Comparison of ENCODE assay signal across 1 cellular context in genomic region chr17:50102164-50102991, GRCh38.
TF ChIP-seq lines count a peak whose summit lies in the region.

No MANE protein-coding gene starts in this region.

TF ChIP-seq in HepG2, 621 proteins besides CTCF, POLR2A, EP300 and RAD21 (continued from another document and continues in another):
- no peak for TF ChIP-seq POGK (CRISPR knock-in tag; conservative IDR thresholded peaks at IDR 0.05)
- TF ChIP-seq ZNF510 (CRISPR knock-in tag; IDR thresholded peaks at IDR 0.05; ENCODE audit: low read depth), result no peak
- no peak; the same call in 1 of the 2 replicates for TF ChIP-seq ZNF83 (CRISPR knock-in tag; IDR thresholded peaks at IDR 0.05; ENCODE audit: borderline replicate concordance)
- TF ChIP-seq ZFP41 (CRISPR knock-in tag; IDR thresholded peaks at IDR 0.05; ENCODE audit: borderline replicate concordance), result no peak
- TF ChIP-seq, protein P1, sequence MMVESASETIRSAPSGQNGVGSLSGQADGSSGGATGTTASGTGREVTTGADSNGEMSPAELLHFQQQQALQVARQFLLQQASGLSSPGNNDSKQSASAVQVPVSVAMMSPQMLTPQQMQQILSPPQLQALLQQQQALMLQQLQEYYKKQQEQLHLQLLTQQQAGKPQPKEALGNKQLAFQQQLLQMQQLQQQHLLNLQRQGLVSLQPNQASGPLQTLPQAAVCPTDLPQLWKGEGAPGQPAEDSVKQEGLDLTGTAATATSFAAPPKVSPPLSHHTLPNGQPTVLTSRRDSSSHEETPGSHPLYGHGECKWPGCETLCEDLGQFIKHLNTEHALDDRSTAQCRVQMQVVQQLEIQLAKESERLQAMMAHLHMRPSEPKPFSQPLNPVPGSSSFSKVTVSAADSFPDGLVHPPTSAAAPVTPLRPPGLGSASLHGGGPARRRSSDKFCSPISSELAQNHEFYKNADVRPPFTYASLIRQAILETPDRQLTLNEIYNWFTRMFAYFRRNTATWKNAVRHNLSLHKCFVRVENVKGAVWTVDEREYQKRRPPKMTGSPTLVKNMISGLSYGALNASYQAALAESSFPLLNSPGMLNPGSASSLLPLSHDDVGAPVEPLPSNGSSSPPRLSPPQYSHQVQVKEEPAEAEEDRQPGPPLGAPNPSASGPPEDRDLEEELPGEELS (CRISPR knock-in tag; IDR thresholded peaks at IDR 0.05), result 0 out of 2 replicates have a peak, but pooled peaks have one; percentile 23
- no peak for TF ChIP-seq ZBTB1 (CRISPR knock-in tag; IDR thresholded peaks at IDR 0.05; ENCODE audit: borderline replicate concordance)
- TF ChIP-seq, protein P2, sequence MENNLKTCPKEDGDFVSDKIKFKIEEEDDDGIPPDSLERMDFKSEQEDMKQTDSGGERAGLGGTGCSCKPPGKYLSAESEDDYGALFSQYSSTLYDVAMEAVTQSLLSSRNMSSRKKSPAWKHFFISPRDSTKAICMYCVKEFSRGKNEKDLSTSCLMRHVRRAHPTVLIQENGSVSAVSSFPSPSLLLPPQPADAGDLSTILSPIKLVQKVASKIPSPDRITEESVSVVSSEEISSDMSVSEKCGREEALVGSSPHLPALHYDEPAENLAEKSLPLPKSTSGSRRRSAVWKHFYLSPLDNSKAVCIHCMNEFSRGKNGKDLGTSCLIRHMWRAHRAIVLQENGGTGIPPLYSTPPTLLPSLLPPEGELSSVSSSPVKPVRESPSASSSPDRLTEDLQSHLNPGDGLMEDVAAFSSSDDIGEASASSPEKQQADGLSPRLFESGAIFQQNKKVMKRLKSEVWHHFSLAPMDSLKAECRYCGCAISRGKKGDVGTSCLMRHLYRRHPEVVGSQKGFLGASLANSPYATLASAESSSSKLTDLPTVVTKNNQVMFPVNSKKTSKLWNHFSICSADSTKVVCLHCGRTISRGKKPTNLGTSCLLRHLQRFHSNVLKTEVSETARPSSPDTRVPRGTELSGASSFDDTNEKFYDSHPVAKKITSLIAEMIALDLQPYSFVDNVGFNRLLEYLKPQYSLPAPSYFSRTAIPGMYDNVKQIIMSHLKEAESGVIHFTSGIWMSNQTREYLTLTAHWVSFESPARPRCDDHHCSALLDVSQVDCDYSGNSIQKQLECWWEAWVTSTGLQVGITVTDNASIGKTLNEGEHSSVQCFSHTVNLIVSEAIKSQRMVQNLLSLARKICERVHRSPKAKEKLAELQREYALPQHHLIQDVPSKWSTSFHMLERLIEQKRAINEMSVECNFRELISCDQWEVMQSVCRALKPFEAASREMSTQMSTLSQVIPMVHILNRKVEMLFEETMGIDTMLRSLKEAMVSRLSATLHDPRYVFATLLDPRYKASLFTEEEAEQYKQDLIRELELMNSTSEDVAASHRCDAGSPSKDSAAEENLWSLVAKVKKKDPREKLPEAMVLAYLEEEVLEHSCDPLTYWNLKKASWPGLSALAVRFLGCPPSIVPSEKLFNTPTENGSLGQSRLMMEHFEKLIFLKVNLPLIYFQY (CRISPR knock-in tag; IDR thresholded peaks at IDR 0.05; ENCODE audit: borderline replicate concordance), result no peak
- no peak for TF ChIP-seq DMTF1 (CRISPR knock-in tag; IDR thresholded peaks at IDR 0.05)
- no peak for TF ChIP-seq RFX5 (IDR thresholded peaks at IDR 0.05; ENCODE audit: low read depth, low read length)
- TF ChIP-seq SP4 (CRISPR knock-in tag; IDR thresholded peaks at IDR 0.05), result 0 out of 2 replicates have a peak, but pooled peaks have one; percentile 50
- TF ChIP-seq ATF7 (IDR thresholded peaks at IDR 0.05), result no peak
- TF ChIP-seq ATF7 (CRISPR knock-in tag; IDR thresholded peaks at IDR 0.05), result no peak; the same call in 1 of the 2 replicates
- peak; percentile 43 for TF ChIP-seq AGO2 (optimal IDR thresholded peaks at IDR 0.05; ENCODE audit: low read depth, low read length)
- TF ChIP-seq, protein P3, sequence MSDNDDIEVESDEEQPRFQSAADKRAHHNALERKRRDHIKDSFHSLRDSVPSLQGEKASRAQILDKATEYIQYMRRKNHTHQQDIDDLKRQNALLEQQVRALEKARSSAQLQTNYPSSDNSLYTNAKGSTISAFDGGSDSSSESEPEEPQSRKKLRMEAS (IDR thresholded peaks at IDR 0.05), result peak; percentile 86
- TF ChIP-seq, protein P4, sequence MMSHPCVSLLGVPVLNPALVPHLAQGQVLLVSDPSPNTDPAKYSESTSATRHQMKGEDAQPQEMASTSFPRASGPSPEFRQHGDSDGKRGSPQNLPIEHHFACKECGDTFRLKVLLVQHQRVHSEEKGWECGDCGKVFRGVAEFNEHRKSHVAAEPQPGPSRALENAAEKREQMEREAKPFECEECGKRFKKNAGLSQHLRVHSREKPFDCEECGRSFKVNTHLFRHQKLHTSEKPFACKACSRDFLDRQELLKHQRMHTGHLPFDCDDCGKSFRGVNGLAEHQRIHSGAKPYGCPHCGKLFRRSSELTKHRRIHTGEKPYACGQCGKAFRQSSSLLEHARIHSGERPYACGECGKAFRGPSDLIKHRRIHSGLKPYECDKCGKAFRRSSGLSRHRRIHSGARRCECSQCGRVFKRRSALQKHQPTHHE (CRISPR knock-in tag; IDR thresholded peaks at IDR 0.05; ENCODE audit: borderline replicate concordance), result no peak
- TF ChIP-seq, protein P5, sequence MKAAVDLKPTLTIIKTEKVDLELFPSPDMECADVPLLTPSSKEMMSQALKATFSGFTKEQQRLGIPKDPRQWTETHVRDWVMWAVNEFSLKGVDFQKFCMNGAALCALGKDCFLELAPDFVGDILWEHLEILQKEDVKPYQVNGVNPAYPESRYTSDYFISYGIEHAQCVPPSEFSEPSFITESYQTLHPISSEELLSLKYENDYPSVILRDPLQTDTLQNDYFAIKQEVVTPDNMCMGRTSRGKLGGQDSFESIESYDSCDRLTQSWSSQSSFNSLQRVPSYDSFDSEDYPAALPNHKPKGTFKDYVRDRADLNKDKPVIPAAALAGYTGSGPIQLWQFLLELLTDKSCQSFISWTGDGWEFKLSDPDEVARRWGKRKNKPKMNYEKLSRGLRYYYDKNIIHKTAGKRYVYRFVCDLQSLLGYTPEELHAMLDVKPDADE (CRISPR knock-in tag; IDR thresholded peaks at IDR 0.05), result no peak
- TF ChIP-seq SP5 (CRISPR knock-in tag; IDR thresholded peaks at IDR 0.05; ENCODE audit: borderline replicate concordance, low read depth), result peak; percentile 56
- no peak for TF ChIP-seq GLI4 (CRISPR knock-in tag; IDR thresholded peaks at IDR 0.05; ENCODE audit: borderline replicate concordance)
- no peak; the same call in 1 of the 2 replicates for TF ChIP-seq PCBP1 (IDR thresholded peaks at IDR 0.05; ENCODE audit: borderline replicate concordance, low read depth, low read length)
- TF ChIP-seq ZNF446 (CRISPR knock-in tag; IDR thresholded peaks at IDR 0.05), result no peak
- TF ChIP-seq IKZF4 (CRISPR knock-in tag; IDR thresholded peaks at IDR 0.05; ENCODE audit: borderline replicate concordance, low read depth, not compliant biosample characterization), result no peak
- TF ChIP-seq ZFYVE20 (CRISPR knock-in tag; IDR thresholded peaks at IDR 0.05; ENCODE audit: borderline replicate concordance, low read depth), result no peak
- TF ChIP-seq TRAFD1 (CRISPR knock-in tag; IDR thresholded peaks at IDR 0.05; ENCODE audit: borderline replicate concordance), result no peak
- TF ChIP-seq SNAPC4 (CRISPR knock-in tag; IDR thresholded peaks at IDR 0.05), result no peak
- no peak for TF ChIP-seq ZBTB14 (CRISPR knock-in tag; IDR thresholded peaks at IDR 0.05)
- TF ChIP-seq ZNF557 (CRISPR knock-in tag; IDR thresholded peaks at IDR 0.05), result no peak
- 0 out of 2 replicates have a peak, but pooled peaks have one; percentile 72 for TF ChIP-seq CAMTA2 (CRISPR knock-in tag; IDR thresholded peaks at IDR 0.05; ENCODE audit: borderline replicate concordance)
- no peak for TF ChIP-seq HHEX (CRISPR knock-in tag; IDR thresholded peaks at IDR 0.05)
- TF ChIP-seq, protein P6, sequence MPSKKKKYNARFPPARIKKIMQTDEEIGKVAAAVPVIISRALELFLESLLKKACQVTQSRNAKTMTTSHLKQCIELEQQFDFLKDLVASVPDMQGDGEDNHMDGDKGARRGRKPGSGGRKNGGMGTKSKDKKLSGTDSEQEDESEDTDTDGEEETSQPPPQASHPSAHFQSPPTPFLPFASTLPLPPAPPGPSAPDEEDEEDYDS (CRISPR knock-in tag; IDR thresholded peaks at IDR 0.05), result peak; percentile 47; the same call in 1 of the 2 replicates
- TF ChIP-seq SYNCRIP (IDR thresholded peaks at IDR 0.05; ENCODE audit: insufficient read depth, low read depth, low read length), result no peak
- TF ChIP-seq CREBL2 (CRISPR knock-in tag; IDR thresholded peaks at IDR 0.05; ENCODE audit: borderline replicate concordance), result no peak
- TF ChIP-seq REXO4 (CRISPR knock-in tag; IDR thresholded peaks at IDR 0.05; ENCODE audit: borderline replicate concordance), result no peak
- no peak for TF ChIP-seq FOSL1 (CRISPR knock-in tag; IDR thresholded peaks at IDR 0.05; ENCODE audit: borderline replicate concordance)
- TF ChIP-seq POGZ (CRISPR knock-in tag; IDR thresholded peaks at IDR 0.05), result 0 out of 2 replicates have a peak, but pooled peaks have one; percentile 56
- no peak for TF ChIP-seq ZSCAN12 (CRISPR knock-in tag; IDR thresholded peaks at IDR 0.05)
- no peak for TF ChIP-seq ZNF724P (CRISPR knock-in tag; IDR thresholded peaks at IDR 0.05; ENCODE audit: borderline replicate concordance)
